Comparison of ENCODE assay signal across 29 cellular contexts in genomic region chr10:10959666-10960065, GRCh38. TPM values are rescaled to one million over a fixed set of nuclear protein-coding genes. Genes with fewer than 3 reads are reported as not detected.
A peak's percentile ranks its signal among the peaks of the same experiment; 100 is the strongest.
DNase-seq lines count a peak whose midpoint lies in the region; ATAC-seq and TF ChIP-seq lines count a peak whose summit lies in the region.
"Had no signal": no experiment of that assay in that cellular context is flagged by ENCODE, and none has a peak within 500 bp of the region (broad histone marks: within the 10 kb centered on the region; RNA-seq: fewer than 3 reads in every experiment).

No MANE protein-coding gene starts in this region.

- CTCF ChIA-PET in Caco-2 (lab: Charles Lee): no interaction called here

- no peak overlapping the region for H2BK120ac ChIP-seq in H9 (ENCODE audit: low read depth, low read length, poor library complexity, severe bottlenecking)

- H3K36me3 Mint-ChIP-seq in H9 (ENCODE audit: insufficient read depth in 1 of 3, low read depth in 3 of 3) (no peaks in the 10 kb centered on the region), Caco-2 (ENCODE audit: insufficient read depth, unreplicated experiment) (no peaks in the 10 kb centered on the region)
- H3K36me3 Mint-ChIP-seq: activated CD8-positive, alpha-beta memory T cell treated with anti-CD3 and anti-CD28 coated beads, Interleukin-2, amount 10 ng/mL, durations not matched to agents 7 days and 5 days had no signal

- no peak overlapping the region for H3K23ac ChIP-seq in H9 (ENCODE audit: insufficient read length, low read depth, low read length)

- no peaks in the 10 kb centered on the region for H4K20me1 ChIP-seq in H9 (ENCODE audit: control insufficient read depth, insufficient read depth, insufficient read length)

- no CpG with 5 or more reads among the region's 3 CpGs for WGBS in H9 (ENCODE audit: extremely low coverage, insufficient read length, low lambda C conversion rate)

- intact Hi-C loops in Caco-2 (cut with micrococcal nuclease; ENCODE audit: unreplicated experiment): no loop called here

- H3K4me3 Mint-ChIP-seq in H9 (no peak overlapping the region), Caco-2 (ENCODE audit: unreplicated experiment) (no peak overlapping the region)
- H3K4me3 Mint-ChIP-seq: activated CD8-positive, alpha-beta memory T cell treated with anti-CD3 and anti-CD28 coated beads, Interleukin-2, amount 10 ng/mL, durations not matched to agents 7 days and 5 days; CD4-positive, alpha-beta T cell; nephron; T-helper 2 cell treated with Interferon-gamma antibody and Interleukin-4, amounts not matched to agents 5 μg/mL and 100 μg/mL, for 36 hours had no signal

- no peak overlapping the region for H2AFZ ChIP-seq in H9 (ENCODE audit: low read length)

- H3K4ac ChIP-seq in H9 (ENCODE audit: low read depth, low read length): no peak overlapping the region

- H3K23me2 ChIP-seq in H9 (ENCODE audit: insufficient read length, low read depth, low read length, poor library complexity, severe bottlenecking): no peaks in the 10 kb centered on the region

- ATAC-seq in GM18502 (IDR thresholded peaks at IDR 0.05; ENCODE audit: poor library complexity, unreplicated experiment): peak; percentile 87
- peak; percentile 90 for ATAC-seq in GM19351 (IDR thresholded peaks at IDR 0.05; ENCODE audit: unreplicated experiment)
- ATAC-seq in HG02759 (IDR thresholded peaks at IDR 0.05; ENCODE audit: unreplicated experiment): peak; percentile 52
- peak; percentile 84 for ATAC-seq in HG03469 (IDR thresholded peaks at IDR 0.05; ENCODE audit: unreplicated experiment)
- ATAC-seq: activated CD4-positive, CD25-positive, alpha-beta regulatory T cell treated with anti-CD3 and anti-CD28 coated beads, Interleukin-2, amount 50 U/mL, for 24 hours; activated CD8-positive, alpha-beta memory T cell treated with anti-CD3 and anti-CD28 coated beads, Interleukin-2, amount 10 ng/mL, durations not matched to agents 7 days and 5 days; PC-3; psoas muscle had no signal

- no peak overlapping the region for H2BK12ac ChIP-seq in H9 (ENCODE audit: insufficient read length, low read depth, low read length)

- H3K9me3 Mint-ChIP-seq in H9: no peaks in the 10 kb centered on the region
- no peaks in the 10 kb centered on the region for H3K9me3 Mint-ChIP-seq in Caco-2 (ENCODE audit: unreplicated experiment)
- H3K9me3 Mint-ChIP-seq: CD4-positive, alpha-beta T cell; nephron; T-helper 2 cell treated with Interferon-gamma antibody and Interleukin-4, amounts not matched to agents 5 μg/mL and 100 μg/mL, for 36 hours had no signal

- no peak overlapping the region for H3K4me2 ChIP-seq in H9 (ENCODE audit: insufficient read depth, insufficient read length, low read length)

- no peak overlapping the region for H4K5ac ChIP-seq in H9 (ENCODE audit: insufficient read length, low read depth, low read length)

- H3K27ac Mint-ChIP-seq in H9: no peak overlapping the region
- no peak overlapping the region for H3K27ac Mint-ChIP-seq in Caco-2 (ENCODE audit: unreplicated experiment)
- H3K27ac Mint-ChIP-seq: activated CD8-positive, alpha-beta memory T cell treated with anti-CD3 and anti-CD28 coated beads, Interleukin-2, amount 10 ng/mL, durations not matched to agents 7 days and 5 days; CD4-positive, alpha-beta T cell; nephron; T-helper 2 cell treated with Interferon-gamma antibody and Interleukin-4, amounts not matched to agents 5 μg/mL and 100 μg/mL, for 36 hours had no signal

- no peak overlapping the region for H4K8ac ChIP-seq in H9 (replicated peaks; ENCODE audit: insufficient read length, low read depth, low read length)

- no peak overlapping the region for H2AK5ac ChIP-seq in H9 (ENCODE audit: insufficient read length, low read length)

- H2BK15ac ChIP-seq in H9 (ENCODE audit: low read depth, low read length): no peak overlapping the region

- peaks cover 3 to 4% of the 10 kb centered on the region in 2 experiments; a peak in 1 of 4 replicates for H3K4me1 Mint-ChIP-seq in H9
- H3K4me1 Mint-ChIP-seq in Caco-2 (ENCODE audit: low read depth, unreplicated experiment): no peaks in the 10 kb centered on the region
- H3K4me1 Mint-ChIP-seq: activated CD8-positive, alpha-beta memory T cell treated with anti-CD3 and anti-CD28 coated beads, Interleukin-2, amount 10 ng/mL, durations not matched to agents 7 days and 5 days had no signal

- H4K91ac ChIP-seq in H9 (ENCODE audit: insufficient read length, low read depth, low read length): no peak overlapping the region

- no TSS peak for BruUV-seq in Caco-2 (replicated peaks; lab: Mats Ljungman, UMichigan)

- no peaks in the 10 kb centered on the region for H3K4me1 ChIP-seq in H9 (ENCODE audit: insufficient read depth, low read length)
- H3K4me1 ChIP-seq in Caco-2: no peaks in the 10 kb centered on the region
- H3K4me1 ChIP-seq: psoas muscle, SJSA1 had no signal

- H3K27me3 Mint-ChIP-seq in H9 (ENCODE audit: low read depth) (no peaks in the 10 kb centered on the region), Caco-2 (ENCODE audit: insufficient read depth, unreplicated experiment) (peaks cover 8% of the 10 kb centered on the region)

- no peaks in the 10 kb centered on the region for H3K79me2 ChIP-seq in H9 (ENCODE audit: insufficient read depth, low read length)

- no peak overlapping the region for H2BK20ac ChIP-seq in H9 (ENCODE audit: low read depth, low read length, poor library complexity, severe bottlenecking)

- H3K56ac ChIP-seq in H9 (ENCODE audit: insufficient read length, low read depth, low read length): no peak overlapping the region

- no peak overlapping the region for H3K18ac ChIP-seq in H9 (ENCODE audit: insufficient read length, low read depth, low read length)

- H3K4me3 ChIP-seq in Caco-2 (ENCODE audit: low read depth, low read length): no peak overlapping the region
- H3K4me3 ChIP-seq: psoas muscle, SJSA1, thoracic aorta had no signal

- no peak overlapping the region for H3T11ph ChIP-seq in H9 (ENCODE audit: low read length)

- POLR2A ChIA-PET in Caco-2 (lab: Charles Lee): no interaction called here

- H3K36me3 ChIP-seq in Caco-2 (ENCODE audit: control insufficient read depth, insufficient read depth, low read length): no peaks in the 10 kb centered on the region
- H3K36me3 ChIP-seq: SJSA1, thoracic aorta had no signal

- TF ChIP-seq CTCF in H9 (conservative IDR thresholded peaks at IDR 0.05): no peak
- TF ChIP-seq CTCF in Caco-2 (IDR thresholded peaks at IDR 0.05; ENCODE audit: insufficient read depth in 1 of 2, low read depth in 1 of 2, low read length in 1 of 2, severe bottlenecking in 1 of 2, unreplicated experiment in 1 of 2): no peak

- no peak overlapping the region for H2BK5ac ChIP-seq in H9 (ENCODE audit: insufficient read length, low read length)

- H3K9ac ChIP-seq in H9 (ENCODE audit: extremely low read depth, insufficient read length, low read length): no peak overlapping the region

- no peak overlapping the region for H3K27ac ChIP-seq in H9 (ENCODE audit: insufficient read length, low read depth, low read length)
- H3K27ac ChIP-seq: psoas muscle, SJSA1, thoracic aorta had no signal

- H3K14ac ChIP-seq in H9 (ENCODE audit: insufficient read depth, low read length): no peak overlapping the region

- no peaks in the 10 kb centered on the region for H3K79me1 ChIP-seq in H9 (ENCODE audit: insufficient read depth, low read depth, low read length, poor library complexity, severe bottlenecking)

- H3K9me3 ChIP-seq in H9 (ENCODE audit: control insufficient read depth, low read depth, low read length) (no peaks in the 10 kb centered on the region), Caco-2 (no peaks in the 10 kb centered on the region)
- H3K9me3 ChIP-seq: psoas muscle, SJSA1, thoracic aorta had no signal

- DNase-seq in NCI-H2171 treated with DMSO at 0.1 percent for 48 hours (lab: John Stamatoyannopoulos, UW) (no peak), H9 (no peak), Caco-2 (no peak)
- no peak for DNase-seq in activated CD4-positive, CD25-positive, alpha-beta regulatory T cell treated with anti-CD3 and anti-CD28 coated beads, Interleukin-2, amount 50 U/mL, for 72 hours
- DNase-seq: activated CD8-positive, alpha-beta memory T cell treated with anti-CD3 and anti-CD28 coated beads, Interleukin-2, amount 10 ng/mL, durations not matched to agents 7 days and 5 days; activated effector memory CD4-positive, alpha-beta T cell treated with Interleukin-2 at 50 U/mL for 16 hours; amniotic stem cell; CD4-positive, alpha-beta T cell; central memory CD4-positive, alpha-beta T cell; DND-41; effector CD8-positive, alpha-beta T cell; KBM-7; kidney; NCI-H1092 treated with DMSO at 0.1 percent for 48 hours; NCI-H774; PC-3; psoas muscle; small intestine; stimulated activated CD4-positive, alpha-beta T cell treated with anti-CD3 and anti-CD28 coated beads, Interleukin-4, amount 100 ng/mL, for 4 hours; stimulated activated CD8-positive, alpha-beta memory T cell treated with anti-CD3 and anti-CD28 coated beads, Interleukin-4, amount 100 ng/mL, for 48 hours had no signal

- H3K27me3 ChIP-seq in H9 (ENCODE audit: insufficient read depth, low read length) (no peaks in the 10 kb centered on the region), Caco-2 (replicated peaks; ENCODE audit: control insufficient read depth, insufficient read depth, low read length) (no peaks in the 10 kb centered on the region)
- H3K27me3 ChIP-seq: SJSA1 had no signal

RNA-seq across cellular contexts. Expression of gene CELF2, which starts 58.0 kb away (rescaled TPM):
- total RNA-seq in H9 (2021): 28.7 and 29.3 TPM in 2 replicates
- total RNA-seq in Caco-2 (2022): 0.26 and 0.27 TPM in 2 replicates
- total RNA-seq: PC-3, SJSA1 had no signal

Comparison
In these comparisons a context has a peak if more than half of its experiments do, and no peak if none do; other contexts are left out.
1. RNA of gene CELF2, which starts 58.0 kb away (total RNA-seq): 28.7 to 29.3 TPM in H9; 0.26 to 0.27 TPM in Caco-2; every median in the first group is over 10 times any median in the second.
2. Peak in every context shown above with its lines, with median percentiles within 50 percentile points of each other: ATAC-seq.